Comparison of ENCODE assay signal across 2 cellular contexts in the genomic region with DNA sequence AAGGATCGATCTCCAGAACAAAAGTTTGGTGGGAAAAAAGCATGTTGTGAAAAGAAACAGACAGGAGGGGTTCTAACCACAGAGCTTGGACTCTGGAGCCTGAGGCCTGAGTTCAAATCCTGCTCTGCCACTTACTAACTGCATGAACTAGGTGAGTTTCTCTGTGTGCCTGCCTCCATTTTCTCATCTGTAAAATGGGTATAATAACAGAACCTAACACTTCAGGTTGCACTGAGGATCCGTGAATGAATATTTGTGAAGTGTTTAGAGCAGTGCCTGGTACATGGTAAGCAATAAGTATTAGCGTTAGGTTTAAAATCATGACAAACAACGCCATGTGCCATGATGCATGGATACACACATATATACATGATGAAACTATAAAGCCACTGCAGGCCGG.
A peak's percentile ranks its signal among the peaks of the same experiment; 100 is the strongest.
TF ChIP-seq lines count a peak whose summit lies in the region.

No MANE protein-coding gene starts in this region.

TF ChIP-seq in HepG2, 621 proteins besides CTCF, POLR2A, EP300 and RAD21:
- TF ChIP-seq ZNF629 (CRISPR knock-in tag; conservative IDR thresholded peaks at IDR 0.05) (peak; percentile 86), RBM22 (optimal IDR thresholded peaks at IDR 0.05; ENCODE audit: low read length) (no peak)

TF ChIP-seq in K562, 482 proteins besides CTCF, POLR2A, EP300 and RAD21 (continues in another document):
- TF ChIP-seq POLR2B (IDR thresholded peaks at IDR 0.05; ENCODE audit: low read depth, partially characterized antibody) (no peak), ZBTB1 (CRISPR knock-in tag; IDR thresholded peaks at IDR 0.05; ENCODE audit: borderline replicate concordance, low read depth) (no peak), ADNP (tag; IDR thresholded peaks at IDR 0.05) (peak; percentile 82), MYNN (IDR thresholded peaks at IDR 0.05) (no peak), MYNN (CRISPR knock-in tag; IDR thresholded peaks at IDR 0.05) (no peak), RCOR1 (IDR thresholded peaks at IDR 0.05; ENCODE audit: borderline replicate concordance in 1 of 2, low read depth in 2 of 2, low read length in 2 of 2) (no peak), SMC3 (conservative IDR thresholded peaks at IDR 0.05; ENCODE audit: insufficient read depth, low read depth, low read length) (no peak), KLF1 (tag; IDR thresholded peaks at IDR 0.05) (no peak), ARNT (IDR thresholded peaks at IDR 0.05) (no peak), ZNF239 (CRISPR knock-in tag; IDR thresholded peaks at IDR 0.05) (no peak), BCOR (IDR thresholded peaks at IDR 0.05) (peak; percentile 69; the same call in 1 of the 2 replicates), CBX1 (IDR thresholded peaks at IDR 0.05; ENCODE audit: low read depth) (0 out of 2 replicates have a peak, but pooled peaks have one; percentile 55), RUNX1 (IDR thresholded peaks at IDR 0.05; ENCODE audit: low read depth) (no peak), ZC3H8 (IDR thresholded peaks at IDR 0.05) (no peak), STAG1 (CRISPR knock-in tag; IDR thresholded peaks at IDR 0.05; ENCODE audit: borderline replicate concordance) (no peak), LEF1 (IDR thresholded peaks at IDR 0.05) (no peak), KDM1A (IDR thresholded peaks at IDR 0.05) (peak; percentile 38 to 54; a peak in 2 of 4 replicates), HNRNPLL (IDR thresholded peaks at IDR 0.05; ENCODE audit: low read depth, low read length, poor library complexity, severe bottlenecking) (no peak), HDAC2 (IDR thresholded peaks at IDR 0.05) (peak; percentile 56; the same call in 1 of the 2 replicates), RBM25 (IDR thresholded peaks at IDR 0.05; ENCODE audit: low read depth, low read length, severe bottlenecking) (peak; percentile 85), MYBL2 (IDR thresholded peaks at IDR 0.05; ENCODE audit: low read depth) (no peak), MYBL2 (CRISPR knock-in tag; IDR thresholded peaks at IDR 0.05; ENCODE audit: borderline replicate concordance) (no peak), MAFK (IDR thresholded peaks at IDR 0.05; ENCODE audit: low read length) (no peak)
- TF ChIP-seq, protein P1, sequence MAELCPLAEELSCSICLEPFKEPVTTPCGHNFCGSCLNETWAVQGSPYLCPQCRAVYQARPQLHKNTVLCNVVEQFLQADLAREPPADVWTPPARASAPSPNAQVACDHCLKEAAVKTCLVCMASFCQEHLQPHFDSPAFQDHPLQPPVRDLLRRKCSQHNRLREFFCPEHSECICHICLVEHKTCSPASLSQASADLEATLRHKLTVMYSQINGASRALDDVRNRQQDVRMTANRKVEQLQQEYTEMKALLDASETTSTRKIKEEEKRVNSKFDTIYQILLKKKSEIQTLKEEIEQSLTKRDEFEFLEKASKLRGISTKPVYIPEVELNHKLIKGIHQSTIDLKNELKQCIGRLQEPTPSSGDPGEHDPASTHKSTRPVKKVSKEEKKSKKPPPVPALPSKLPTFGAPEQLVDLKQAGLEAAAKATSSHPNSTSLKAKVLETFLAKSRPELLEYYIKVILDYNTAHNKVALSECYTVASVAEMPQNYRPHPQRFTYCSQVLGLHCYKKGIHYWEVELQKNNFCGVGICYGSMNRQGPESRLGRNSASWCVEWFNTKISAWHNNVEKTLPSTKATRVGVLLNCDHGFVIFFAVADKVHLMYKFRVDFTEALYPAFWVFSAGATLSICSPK (IDR thresholded peaks at IDR 0.05; ENCODE audit: borderline replicate concordance), result no peak
- TF ChIP-seq, protein P2, sequence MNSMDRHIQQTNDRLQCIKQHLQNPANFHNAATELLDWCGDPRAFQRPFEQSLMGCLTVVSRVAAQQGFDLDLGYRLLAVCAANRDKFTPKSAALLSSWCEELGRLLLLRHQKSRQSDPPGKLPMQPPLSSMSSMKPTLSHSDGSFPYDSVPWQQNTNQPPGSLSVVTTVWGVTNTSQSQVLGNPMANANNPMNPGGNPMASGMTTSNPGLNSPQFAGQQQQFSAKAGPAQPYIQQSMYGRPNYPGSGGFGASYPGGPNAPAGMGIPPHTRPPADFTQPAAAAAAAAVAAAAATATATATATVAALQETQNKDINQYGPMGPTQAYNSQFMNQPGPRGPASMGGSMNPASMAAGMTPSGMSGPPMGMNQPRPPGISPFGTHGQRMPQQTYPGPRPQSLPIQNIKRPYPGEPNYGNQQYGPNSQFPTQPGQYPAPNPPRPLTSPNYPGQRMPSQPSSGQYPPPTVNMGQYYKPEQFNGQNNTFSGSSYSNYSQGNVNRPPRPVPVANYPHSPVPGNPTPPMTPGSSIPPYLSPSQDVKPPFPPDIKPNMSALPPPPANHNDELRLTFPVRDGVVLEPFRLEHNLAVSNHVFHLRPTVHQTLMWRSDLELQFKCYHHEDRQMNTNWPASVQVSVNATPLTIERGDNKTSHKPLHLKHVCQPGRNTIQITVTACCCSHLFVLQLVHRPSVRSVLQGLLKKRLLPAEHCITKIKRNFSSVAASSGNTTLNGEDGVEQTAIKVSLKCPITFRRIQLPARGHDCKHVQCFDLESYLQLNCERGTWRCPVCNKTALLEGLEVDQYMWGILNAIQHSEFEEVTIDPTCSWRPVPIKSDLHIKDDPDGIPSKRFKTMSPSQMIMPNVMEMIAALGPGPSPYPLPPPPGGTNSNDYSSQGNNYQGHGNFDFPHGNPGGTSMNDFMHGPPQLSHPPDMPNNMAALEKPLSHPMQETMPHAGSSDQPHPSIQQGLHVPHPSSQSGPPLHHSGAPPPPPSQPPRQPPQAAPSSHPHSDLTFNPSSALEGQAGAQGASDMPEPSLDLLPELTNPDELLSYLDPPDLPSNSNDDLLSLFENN (IDR thresholded peaks at IDR 0.05; ENCODE audit: low read depth in 2 of 2, low read length in 2 of 2), result no peak
- TF ChIP-seq, protein P3, sequence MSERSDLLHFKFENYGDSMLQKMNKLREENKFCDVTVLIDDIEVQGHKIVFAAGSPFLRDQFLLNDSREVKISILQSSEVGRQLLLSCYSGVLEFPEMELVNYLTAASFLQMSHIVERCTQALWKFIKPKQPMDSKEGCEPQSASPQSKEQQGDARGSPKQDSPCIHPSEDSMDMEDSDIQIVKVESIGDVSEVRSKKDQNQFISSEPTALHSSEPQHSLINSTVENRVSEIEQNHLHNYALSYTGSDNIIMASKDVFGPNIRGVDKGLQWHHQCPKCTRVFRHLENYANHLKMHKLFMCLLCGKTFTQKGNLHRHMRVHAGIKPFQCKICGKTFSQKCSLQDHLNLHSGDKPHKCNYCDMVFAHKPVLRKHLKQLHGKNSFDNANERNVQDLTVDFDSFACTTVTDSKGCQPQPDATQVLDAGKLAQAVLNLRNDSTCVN (CRISPR knock-in tag; IDR thresholded peaks at IDR 0.05), result no peak
- TF ChIP-seq, protein P4, sequence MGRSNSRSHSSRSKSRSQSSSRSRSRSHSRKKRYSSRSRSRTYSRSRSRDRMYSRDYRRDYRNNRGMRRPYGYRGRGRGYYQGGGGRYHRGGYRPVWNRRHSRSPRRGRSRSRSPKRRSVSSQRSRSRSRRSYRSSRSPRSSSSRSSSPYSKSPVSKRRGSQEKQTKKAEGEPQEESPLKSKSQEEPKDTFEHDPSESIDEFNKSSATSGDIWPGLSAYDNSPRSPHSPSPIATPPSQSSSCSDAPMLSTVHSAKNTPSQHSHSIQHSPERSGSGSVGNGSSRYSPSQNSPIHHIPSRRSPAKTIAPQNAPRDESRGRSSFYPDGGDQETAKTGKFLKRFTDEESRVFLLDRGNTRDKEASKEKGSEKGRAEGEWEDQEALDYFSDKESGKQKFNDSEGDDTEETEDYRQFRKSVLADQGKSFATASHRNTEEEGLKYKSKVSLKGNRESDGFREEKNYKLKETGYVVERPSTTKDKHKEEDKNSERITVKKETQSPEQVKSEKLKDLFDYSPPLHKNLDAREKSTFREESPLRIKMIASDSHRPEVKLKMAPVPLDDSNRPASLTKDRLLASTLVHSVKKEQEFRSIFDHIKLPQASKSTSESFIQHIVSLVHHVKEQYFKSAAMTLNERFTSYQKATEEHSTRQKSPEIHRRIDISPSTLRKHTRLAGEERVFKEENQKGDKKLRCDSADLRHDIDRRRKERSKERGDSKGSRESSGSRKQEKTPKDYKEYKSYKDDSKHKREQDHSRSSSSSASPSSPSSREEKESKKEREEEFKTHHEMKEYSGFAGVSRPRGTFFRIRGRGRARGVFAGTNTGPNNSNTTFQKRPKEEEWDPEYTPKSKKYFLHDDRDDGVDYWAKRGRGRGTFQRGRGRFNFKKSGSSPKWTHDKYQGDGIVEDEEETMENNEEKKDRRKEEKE (IDR thresholded peaks at IDR 0.05; ENCODE audit: borderline replicate concordance in 1 of 2, control insufficient read depth in 1 of 2, low read depth in 2 of 2, low read length in 1 of 2), result no peak
- TF ChIP-seq, protein P5, sequence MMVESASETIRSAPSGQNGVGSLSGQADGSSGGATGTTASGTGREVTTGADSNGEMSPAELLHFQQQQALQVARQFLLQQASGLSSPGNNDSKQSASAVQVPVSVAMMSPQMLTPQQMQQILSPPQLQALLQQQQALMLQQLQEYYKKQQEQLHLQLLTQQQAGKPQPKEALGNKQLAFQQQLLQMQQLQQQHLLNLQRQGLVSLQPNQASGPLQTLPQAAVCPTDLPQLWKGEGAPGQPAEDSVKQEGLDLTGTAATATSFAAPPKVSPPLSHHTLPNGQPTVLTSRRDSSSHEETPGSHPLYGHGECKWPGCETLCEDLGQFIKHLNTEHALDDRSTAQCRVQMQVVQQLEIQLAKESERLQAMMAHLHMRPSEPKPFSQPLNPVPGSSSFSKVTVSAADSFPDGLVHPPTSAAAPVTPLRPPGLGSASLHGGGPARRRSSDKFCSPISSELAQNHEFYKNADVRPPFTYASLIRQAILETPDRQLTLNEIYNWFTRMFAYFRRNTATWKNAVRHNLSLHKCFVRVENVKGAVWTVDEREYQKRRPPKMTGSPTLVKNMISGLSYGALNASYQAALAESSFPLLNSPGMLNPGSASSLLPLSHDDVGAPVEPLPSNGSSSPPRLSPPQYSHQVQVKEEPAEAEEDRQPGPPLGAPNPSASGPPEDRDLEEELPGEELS (CRISPR knock-in tag; IDR thresholded peaks at IDR 0.05; ENCODE audit: borderline replicate concordance), result no peak
- TF ChIP-seq, protein P6, sequence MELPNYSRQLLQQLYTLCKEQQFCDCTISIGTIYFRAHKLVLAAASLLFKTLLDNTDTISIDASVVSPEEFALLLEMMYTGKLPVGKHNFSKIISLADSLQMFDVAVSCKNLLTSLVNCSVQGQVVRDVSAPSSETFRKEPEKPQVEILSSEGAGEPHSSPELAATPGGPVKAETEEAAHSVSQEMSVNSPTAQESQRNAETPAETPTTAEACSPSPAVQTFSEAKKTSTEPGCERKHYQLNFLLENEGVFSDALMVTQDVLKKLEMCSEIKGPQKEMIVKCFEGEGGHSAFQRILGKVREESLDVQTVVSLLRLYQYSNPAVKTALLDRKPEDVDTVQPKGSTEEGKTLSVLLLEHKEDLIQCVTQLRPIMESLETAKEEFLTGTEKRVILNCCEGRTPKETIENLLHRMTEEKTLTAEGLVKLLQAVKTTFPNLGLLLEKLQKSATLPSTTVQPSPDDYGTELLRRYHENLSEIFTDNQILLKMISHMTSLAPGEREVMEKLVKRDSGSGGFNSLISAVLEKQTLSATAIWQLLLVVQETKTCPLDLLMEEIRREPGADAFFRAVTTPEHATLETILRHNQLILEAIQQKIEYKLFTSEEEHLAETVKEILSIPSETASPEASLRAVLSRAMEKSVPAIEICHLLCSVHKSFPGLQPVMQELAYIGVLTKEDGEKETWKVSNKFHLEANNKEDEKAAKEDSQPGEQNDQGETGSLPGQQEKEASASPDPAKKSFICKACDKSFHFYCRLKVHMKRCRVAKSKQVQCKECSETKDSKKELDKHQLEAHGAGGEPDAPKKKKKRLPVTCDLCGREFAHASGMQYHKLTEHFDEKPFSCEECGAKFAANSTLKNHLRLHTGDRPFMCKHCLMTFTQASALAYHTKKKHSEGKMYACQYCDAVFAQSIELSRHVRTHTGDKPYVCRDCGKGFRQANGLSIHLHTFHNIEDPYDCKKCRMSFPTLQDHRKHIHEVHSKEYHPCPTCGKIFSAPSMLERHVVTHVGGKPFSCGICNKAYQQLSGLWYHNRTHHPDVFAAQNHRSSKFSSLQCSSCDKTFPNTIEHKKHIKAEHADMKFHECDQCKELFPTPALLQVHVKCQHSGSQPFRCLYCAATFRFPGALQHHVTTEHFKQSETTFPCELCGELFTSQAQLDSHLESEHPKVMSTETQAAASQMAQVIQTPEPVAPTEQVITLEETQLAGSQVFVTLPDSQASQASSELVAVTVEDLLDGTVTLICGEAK (IDR thresholded peaks at IDR 0.05), result no peak
- TF ChIP-seq, protein P6 (CRISPR knock-in tag; IDR thresholded peaks at IDR 0.05), result no peak
- TF ChIP-seq, protein P7, sequence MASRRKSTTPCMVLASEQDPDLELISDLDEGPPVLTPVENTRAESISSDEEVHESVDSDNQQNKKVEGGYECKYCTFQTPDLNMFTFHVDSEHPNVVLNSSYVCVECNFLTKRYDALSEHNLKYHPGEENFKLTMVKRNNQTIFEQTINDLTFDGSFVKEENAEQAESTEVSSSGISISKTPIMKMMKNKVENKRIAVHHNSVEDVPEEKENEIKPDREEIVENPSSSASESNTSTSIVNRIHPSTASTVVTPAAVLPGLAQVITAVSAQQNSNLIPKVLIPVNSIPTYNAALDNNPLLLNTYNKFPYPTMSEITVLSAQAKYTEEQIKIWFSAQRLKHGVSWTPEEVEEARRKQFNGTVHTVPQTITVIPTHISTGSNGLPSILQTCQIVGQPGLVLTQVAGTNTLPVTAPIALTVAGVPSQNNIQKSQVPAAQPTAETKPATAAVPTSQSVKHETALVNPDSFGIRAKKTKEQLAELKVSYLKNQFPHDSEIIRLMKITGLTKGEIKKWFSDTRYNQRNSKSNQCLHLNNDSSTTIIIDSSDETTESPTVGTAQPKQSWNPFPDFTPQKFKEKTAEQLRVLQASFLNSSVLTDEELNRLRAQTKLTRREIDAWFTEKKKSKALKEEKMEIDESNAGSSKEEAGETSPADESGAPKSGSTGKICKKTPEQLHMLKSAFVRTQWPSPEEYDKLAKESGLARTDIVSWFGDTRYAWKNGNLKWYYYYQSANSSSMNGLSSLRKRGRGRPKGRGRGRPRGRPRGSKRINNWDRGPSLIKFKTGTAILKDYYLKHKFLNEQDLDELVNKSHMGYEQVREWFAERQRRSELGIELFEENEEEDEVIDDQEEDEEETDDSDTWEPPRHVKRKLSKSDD (conservative IDR thresholded peaks at IDR 0.05; ENCODE audit: low read length), result no peak
